ENCODE assay signal across 8 cellular contexts in the genomic region with DNA sequence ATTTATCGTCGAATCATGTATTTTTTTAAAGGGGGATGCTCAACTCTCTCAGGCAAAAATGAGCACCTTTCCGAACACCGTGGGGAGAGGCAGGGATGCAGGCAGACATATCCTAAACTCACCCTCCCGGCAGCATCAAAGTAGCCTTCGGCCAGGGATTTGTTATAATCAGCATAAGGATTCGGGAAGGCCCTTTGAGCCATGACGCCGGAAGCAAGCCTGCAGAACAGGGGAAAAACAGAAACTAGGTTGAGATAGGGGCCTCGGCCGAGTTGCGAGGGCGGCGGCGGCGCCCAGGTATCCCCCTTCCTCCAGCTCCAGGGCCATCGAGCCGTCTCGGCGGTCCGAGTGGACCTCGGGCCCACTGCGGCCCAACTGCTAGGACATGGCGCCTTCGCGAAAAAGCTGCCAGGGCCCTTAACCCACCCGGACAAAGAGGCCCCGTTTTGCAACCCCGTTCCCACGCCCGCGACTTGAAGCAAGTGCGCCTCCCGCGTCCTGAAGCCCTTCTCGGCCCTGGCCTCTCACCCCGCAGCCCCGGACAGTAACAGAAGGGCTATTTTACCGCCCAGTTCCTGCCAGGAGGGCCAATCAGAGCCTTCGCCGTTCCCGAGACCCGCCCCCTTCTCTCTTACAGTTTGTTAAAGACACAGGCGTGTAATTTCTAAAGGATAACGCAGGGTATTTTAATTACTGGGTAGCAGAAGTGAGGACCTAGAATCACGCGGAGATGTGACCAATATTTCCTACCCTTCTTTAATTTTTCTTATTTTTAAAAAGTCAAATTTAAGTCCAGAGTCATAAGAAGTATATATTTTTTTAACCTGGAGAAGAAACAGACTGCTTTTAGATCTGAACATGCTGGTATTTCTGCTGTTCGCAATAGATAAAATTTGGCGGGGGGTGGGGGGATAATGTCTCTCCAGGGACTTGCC. TPM values are rescaled to one million over a fixed set of nuclear protein-coding genes. Genes with fewer than 3 reads are reported as not detected.
DNase-seq lines count a peak whose midpoint lies in the region; ATAC-seq and TF ChIP-seq lines count a peak whose summit lies in the region.

A gene with protein sequence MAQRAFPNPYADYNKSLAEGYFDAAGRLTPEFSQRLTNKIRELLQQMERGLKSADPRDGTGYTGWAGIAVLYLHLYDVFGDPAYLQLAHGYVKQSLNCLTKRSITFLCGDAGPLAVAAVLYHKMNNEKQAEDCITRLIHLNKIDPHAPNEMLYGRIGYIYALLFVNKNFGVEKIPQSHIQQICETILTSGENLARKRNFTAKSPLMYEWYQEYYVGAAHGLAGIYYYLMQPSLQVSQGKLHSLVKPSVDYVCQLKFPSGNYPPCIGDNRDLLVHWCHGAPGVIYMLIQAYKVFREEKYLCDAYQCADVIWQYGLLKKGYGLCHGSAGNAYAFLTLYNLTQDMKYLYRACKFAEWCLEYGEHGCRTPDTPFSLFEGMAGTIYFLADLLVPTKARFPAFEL (minus strand): TSS at position 566 of the 935 bp plus-strand sequence. CDS start 363 bp downstream, at position 203.

- H3K4me1 ChIP-seq in rectal smooth muscle tissue (ENCODE audit: control insufficient read depth, insufficient read depth, low read length) (peaks cover 8% of the 10 kb centered on the region), aorta (ENCODE audit: control insufficient read depth in 1 of 2, insufficient read depth in 2 of 2, low read length in 2 of 2) (no peaks in the 10 kb centered on the region)

- intact Hi-C loops in aorta (cut with DNase I), result loop anchor here (5.0 to 10.0 kb wide), 2 partner anchors 249 to 252 kb away; a partner anchor contains a TSS

- H3K4me3 ChIP-seq in astrocyte of the cerebellum (ENCODE audit: low read depth, low read length), result peak within 1 kb of the TSS; percentile 76
- H3K4me3 ChIP-seq in rectal smooth muscle tissue (ENCODE audit: low read length), result peak within 1 kb of the TSS; percentile 95
- peak within 1 kb of the TSS; percentile 80 to 88 for H3K4me3 ChIP-seq in aorta (ENCODE audit: low read length in 2 of 2)

- H3K27ac ChIP-seq in rectal smooth muscle tissue (ENCODE audit: low read depth, low read length) (peak within 1 kb of the TSS; percentile 81), aorta (ENCODE audit: low read depth in 1 of 2, low read length in 2 of 2) (peak within 1 kb of the TSS; percentile 18 to 85)

- in situ Hi-C loops in astrocyte of the cerebellum (cut with HindIII; ENCODE audit: low sequenced_read_pairs), result no loop called here

- H3K9me3 ChIP-seq in aorta (ENCODE audit: control insufficient read depth, low read length), result no peaks in the 10 kb centered on the region

- H3K9ac ChIP-seq in rectal smooth muscle tissue (ENCODE audit: low read length), result peak within 1 kb of the TSS; percentile 56

- DNase-seq in NCI-H1930 (lab: John Stamatoyannopoulos, UW) (peak; percentile 80 to 82), T-helper 9 cell (peak; percentile 64), astrocyte of the cerebellum (ENCODE audit: low read depth) (peak; percentile 59), hepatic stellate cell (ENCODE audit: low spot score) (peak; percentile 89), aorta (peak; percentile 94 to 97)

- H3K36me3 ChIP-seq in rectal smooth muscle tissue (ENCODE audit: control insufficient read depth, insufficient read depth, low read length) (peaks cover 3% of the 10 kb centered on the region), aorta (ENCODE audit: control insufficient read depth in 1 of 2, insufficient read depth in 2 of 2, low read length in 1 of 2) (peaks cover 0 to 3% of the 10 kb centered on the region in 2 donors)

- 0% methylated on average over 48 to 49 of the region's 49 CpGs for WGBS in aorta, 2 donors

- ATAC-seq in GM18502 (IDR thresholded peaks at IDR 0.05; ENCODE audit: poor library complexity, unreplicated experiment), result peak; percentile 100
- peak; percentile 100 for ATAC-seq in HG02943 (IDR thresholded peaks at IDR 0.05; ENCODE audit: low read depth, unreplicated experiment)
- peak; percentile 100 for ATAC-seq in aorta (ENCODE audit: low FRiP score)

- H3K27me3 ChIP-seq in rectal smooth muscle tissue (ENCODE audit: control insufficient read depth, insufficient read depth, low read length) (no peaks in the 10 kb centered on the region), aorta (ENCODE audit: control insufficient read depth in 1 of 2, insufficient read depth in 2 of 2, low read length in 1 of 2) (no peaks in the 10 kb centered on the region)

- no peak for TF ChIP-seq CTCF in astrocyte of the cerebellum (IDR thresholded peaks at IDR 0.05; ENCODE audit: low read depth, low read length, missing control alignments)

RNA-seq across cellular contexts. Expression of the gene that starts here (rescaled TPM):
- 10 to 100 TPM; 33.3 to 39.3 TPM for total RNA-seq in aorta
- 10 to 100 TPM; 16.4 to 24.5 TPM for polyA plus RNA-seq in aorta

Comparison
In these comparisons a context has a peak if more than half of its experiments do, and no peak if none do; other contexts are left out.
1. Peak in every context shown above with its lines: DNase-seq, ATAC-seq, H3K4me3 ChIP-seq and H3K27ac ChIP-seq.